Comparison of ENCODE assay signal across 8 cellular contexts in the genomic region with DNA sequence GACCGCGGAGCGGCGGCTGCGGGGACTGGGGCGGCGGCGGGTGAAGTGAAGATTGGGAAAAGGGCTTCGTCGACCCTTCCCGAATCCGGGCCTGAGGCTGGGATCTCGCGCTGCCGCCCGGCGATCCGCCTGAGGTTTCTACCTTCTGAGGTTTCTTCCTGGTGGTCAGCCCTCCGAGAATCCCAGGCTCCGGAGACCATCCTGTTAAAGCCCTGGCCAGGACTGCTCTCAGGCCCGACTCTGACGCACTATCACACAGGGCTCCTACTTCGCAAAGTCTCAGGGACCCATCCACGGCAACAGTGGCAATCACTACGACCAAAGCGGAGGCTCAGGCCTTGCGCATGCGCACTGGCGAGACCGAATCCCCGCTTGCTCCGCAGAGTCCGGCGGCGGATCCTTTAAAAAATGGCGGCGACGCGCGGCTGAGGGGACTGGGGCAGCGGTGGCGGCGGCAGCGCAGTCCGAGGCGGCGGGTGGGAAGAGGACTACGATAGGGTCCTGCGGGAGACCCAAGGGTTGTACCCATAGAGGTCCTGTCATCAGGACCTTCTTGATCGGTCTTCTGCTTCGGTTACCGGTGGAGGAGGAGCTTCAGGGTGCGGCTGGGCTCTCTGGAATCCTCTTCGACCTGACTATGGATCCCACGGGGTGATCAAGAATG.
DNase-seq lines count a peak whose midpoint lies in the region; ATAC-seq lines count a peak whose summit lies in the region.
"Not testable (repeated sequence)": the region's sequence is repeated elsewhere in the genome, so short reads cannot be mapped to it uniquely, and the experiment has no call there.

No MANE protein-coding gene starts in this region.

- not testable (repeated sequence) for H3K36me3 Mint-ChIP-seq in activated naive CD4-positive, alpha-beta T cell treated with anti-CD3 and anti-CD28 coated beads, Interleukin-2, amount 50 U/mL, for 24 hours

- ATAC-seq in HG02623 (IDR thresholded peaks at IDR 0.05; ENCODE audit: unreplicated experiment), result peak; percentile 66

- peak overlapping the region; percentile 87 for H3K4me3 Mint-ChIP-seq in activated naive CD4-positive, alpha-beta T cell treated with anti-CD3 and anti-CD28 coated beads, Interleukin-2, amount 50 U/mL, for 24 hours

- H3K27me3 Mint-ChIP-seq in activated naive CD4-positive, alpha-beta T cell treated with anti-CD3 and anti-CD28 coated beads, Interleukin-2, amount 50 U/mL, for 24 hours, result peaks cover 17% of the 10 kb centered on the region

- H3K27ac Mint-ChIP-seq in activated naive CD4-positive, alpha-beta T cell treated with anti-CD3 and anti-CD28 coated beads, Interleukin-2, amount 50 U/mL, for 24 hours, result peak overlapping the region; percentile 59

- peaks cover 13% of the 10 kb centered on the region for H3K4me1 Mint-ChIP-seq in activated naive CD4-positive, alpha-beta T cell treated with anti-CD3 and anti-CD28 coated beads, Interleukin-2, amount 50 U/mL, for 24 hours

- H3K9me3 Mint-ChIP-seq in activated naive CD4-positive, alpha-beta T cell treated with anti-CD3 and anti-CD28 coated beads, Interleukin-2, amount 50 U/mL, for 24 hours, result not testable (repeated sequence)

- DNase-seq in EL, result peak; percentile 87
- peak; percentile 74 for DNase-seq in NCI-H146 (lab: John Stamatoyannopoulos, UW)
- DNase-seq in T-helper 2 cell, result peak; percentile 63 to 84 (median 75)
- peak; percentile 49 for DNase-seq in germinal center (ENCODE audit: low spot score)
- DNase-seq in pons (ENCODE audit: low spot score), result peak; percentile 81
- DNase-seq in stromal cell of bone marrow (ENCODE audit: low read depth), result peak; percentile 51

Comparison
In these comparisons a context has a peak if more than half of its experiments do, and no peak if none do; other contexts are left out.
1. Peak in every context shown above with its lines: DNase-seq and ATAC-seq.